ENCODE assay signal across 8 cellular contexts in genomic region chr19:42325308-42325895, GRCh38. TPM values are rescaled to one million over a fixed set of nuclear protein-coding genes. Genes with fewer than 3 reads are reported as not detected.
DNase-seq lines count a peak whose midpoint lies in the region; ATAC-seq and TF ChIP-seq lines count a peak whose summit lies in the region.

TSS of gene MEGF8 (plus strand) at chr19:42325635. CDS start at chr19:42326244, 609 bp downstream.

- no peaks in the 10 kb centered on the region for H3K9me3 ChIP-seq in colonic mucosa

- peak within 1 kb of the TSS; percentile 63 for H3K27ac ChIP-seq in colonic mucosa
- H3K27ac ChIP-seq in layer of hippocampus (ENCODE audit: low read depth, low read length): peak within 1 kb of the TSS; percentile 72

- H3K9ac ChIP-seq in colonic mucosa (ENCODE audit: low read depth in 2 of 2, low read length in 2 of 2): peak within 1 kb of the TSS; percentile 90 to 94

- POLR2A ChIA-PET in BJ (lab: Charles Lee): no interaction called here

- H3K4me3 ChIP-seq in BJ (ENCODE audit: low read depth, low read length) (peak within 1 kb of the TSS; percentile 88), colonic mucosa (peak within 1 kb of the TSS; percentile 94)

- intact Hi-C loops in colonic mucosa (cut with DNase I): loop anchor here (10.0 kb wide), 2 partner anchors 69 to 191 kb away; partner anchors contain the start of genes CNFN and POU2F2

- CTCF ChIA-PET in BJ (lab: Yijun Ruan, JAX): no interaction called here

- DNase-seq in BJ (ENCODE audit: low read depth) (peak; percentile 95), GM19238 (ENCODE audit: insufficient read length, low spot score) (peak; percentile 98), NCI-H524 (lab: John Stamatoyannopoulos, UW) (peak; percentile 96 to 99), colonic mucosa (peak; percentile 99)
- DNase-seq in activated CD4-positive, alpha-beta T cell treated with anti-CD3 and anti-CD28 coated beads for 48 hours: peak; percentile 99
- DNase-seq in stimulated activated CD4-positive, alpha-beta T cell treated with anti-CD3 and anti-CD28 coated beads, Interleukin-1b, Interleukin-23, amount 100 ng/mL, for 4 hours (ENCODE audit: low read depth in 2 of 2): peak; percentile 95 to 98

- ATAC-seq in HG03442 (IDR thresholded peaks at IDR 0.05; ENCODE audit: unreplicated experiment): peak; percentile 78

- TF ChIP-seq CTCF in BJ (IDR thresholded peaks at IDR 0.05; ENCODE audit: insufficient read depth, low read depth, low read length) (peak; percentile 94), colonic mucosa (IDR thresholded peaks at IDR 0.05) (peak; percentile 80)

- peaks cover 4% of the 10 kb centered on the region for H3K4me1 ChIP-seq in colonic mucosa

- peaks cover 19% of the 10 kb centered on the region for H3K27me3 ChIP-seq in BJ (ENCODE audit: control insufficient read depth, insufficient read depth, low read length)
- peaks cover 20% of the 10 kb centered on the region for H3K27me3 ChIP-seq in colonic mucosa
- H3K27me3 ChIP-seq in layer of hippocampus (ENCODE audit: control insufficient read depth, insufficient read depth, low read length): no peaks in the 10 kb centered on the region

- H3K36me3 ChIP-seq in BJ (ENCODE audit: control insufficient read depth, insufficient read depth, low read length): no peaks in the 10 kb centered on the region
- no peaks in the 10 kb centered on the region for H3K36me3 ChIP-seq in colonic mucosa

RNA-seq across cellular contexts. Expression of gene MEGF8, which starts in this region (rescaled TPM):
- 6.8 and 9.6 TPM in 2 replicates for polyA plus RNA-seq in BJ (2011; rRNA removed)
- polyA minus RNA-seq in BJ (2011; rRNA and poly(A)+ RNA removed): 7.3 and 7.9 TPM in 2 replicates
- 10 to 100 TPM; 13.4 to 16.5 TPM for total RNA-seq in colonic mucosa

Comparison
In these comparisons a context has a peak if more than half of its experiments do, and no peak if none do; other contexts are left out.
1. Peak in every context shown above with its lines: DNase-seq, ATAC-seq, H3K4me3 ChIP-seq and H3K27ac ChIP-seq.